22 cellular contexts compared by ENCODE assay signal in the genomic region with DNA sequence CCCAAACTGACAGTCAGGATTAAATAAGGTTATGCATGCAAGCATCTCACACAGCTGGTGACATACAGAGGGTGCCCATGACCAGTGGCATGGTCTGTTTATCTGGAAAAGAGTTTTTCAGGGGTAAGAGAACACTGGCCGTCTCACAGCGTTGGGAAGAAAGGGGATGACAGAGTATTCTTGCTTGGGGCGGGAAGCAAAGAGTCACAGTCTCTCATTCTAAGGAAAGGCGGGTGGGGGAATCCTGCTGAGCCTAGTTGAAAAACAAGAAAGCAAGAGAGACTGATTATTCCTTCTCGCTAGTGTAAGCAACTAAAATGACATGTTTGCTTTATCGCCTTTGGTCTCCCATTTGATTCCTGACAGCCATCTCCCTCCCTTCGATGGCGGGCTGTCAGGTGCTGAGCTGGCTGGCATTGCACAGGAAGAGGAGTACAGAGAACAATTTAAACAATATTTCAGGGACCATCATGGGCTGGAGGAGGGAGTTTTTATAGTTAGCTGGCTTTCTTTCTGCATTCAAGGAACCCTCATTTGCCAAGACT.
DNase-seq lines count a peak whose midpoint lies in the region; ATAC-seq and TF ChIP-seq lines count a peak whose summit lies in the region.
"Had no signal": no experiment of that assay in that cellular context is flagged by ENCODE, and none has a peak within 500 bp of the region (broad histone marks: within the 10 kb centered on the region; RNA-seq: fewer than 3 reads in every experiment).

No MANE protein-coding gene starts in this region.

- H3K27me3 Mint-ChIP-seq in WTC11 (ENCODE audit: low read depth) = no peaks in the 10 kb centered on the region; the same call in 1 of the 2 replicates
- H3K27me3 Mint-ChIP-seq in neural crest cell (ENCODE audit: low read depth) = peaks cover 31% of the 10 kb centered on the region
- no peaks in the 10 kb centered on the region for H3K27me3 Mint-ChIP-seq in stimulated activated naive CD8-positive, alpha-beta T cell treated with anti-CD3 and anti-CD28 coated beads, Interleukin-15, amount 100 ng/mL, for 72 hours

- H3K27ac Mint-ChIP-seq in WTC11 = peak overlapping the region; percentile 81; the same call in 1 of the 2 replicates
- H3K27ac Mint-ChIP-seq in neural crest cell (ENCODE audit: unreplicated experiment) = peak overlapping the region; percentile 86
- H3K27ac Mint-ChIP-seq in stimulated activated naive CD8-positive, alpha-beta T cell treated with anti-CD3 and anti-CD28 coated beads, Interleukin-15, amount 100 ng/mL, for 72 hours = peak overlapping the region in 1 of 2 donors; percentile 19

- H3K4me3 ChIP-seq in KMS-11 (IDR thresholded peaks at IDR 0.05; ENCODE audit: insufficient read depth, low read depth, low read length) = no peak overlapping the region
- H3K4me3 ChIP-seq: HAP-1, PC-9, SJCRH30 had no signal

- peaks cover 47% of the 10 kb centered on the region for H3K4me1 ChIP-seq in KMS-11 (ENCODE audit: low read depth, poor library complexity, severe bottlenecking)
- H3K4me1 ChIP-seq: HAP-1 had no signal

- no peaks in the 10 kb centered on the region for H3K79me2 ChIP-seq in KMS-11 (ENCODE audit: insufficient read depth, low read depth)

- peak overlapping the region; percentile 77 for H3K4me2 ChIP-seq in KMS-11
- H3K4me2 ChIP-seq: PC-9 had no signal

- H3K36me3 ChIP-seq in KMS-11 (ENCODE audit: insufficient read depth) = no peaks in the 10 kb centered on the region
- H3K36me3 ChIP-seq: HAP-1, SJCRH30 had no signal

- no peaks in the 10 kb centered on the region for H3K36me3 Mint-ChIP-seq in WTC11
- H3K36me3 Mint-ChIP-seq in neural crest cell (ENCODE audit: low read depth) = no peaks in the 10 kb centered on the region

- POLR2A ChIA-PET in WTC11 (lab: Charles Lee) = interaction anchor here (0.5 kb wide), 1 partner anchor 345 kb away, joined by 3 read pairs; no protein-coding TSS in a partner anchor

- H3K4me1 Mint-ChIP-seq in WTC11 = peaks cover 44% of the 10 kb centered on the region
- H3K4me1 Mint-ChIP-seq in neural crest cell = peaks cover 10% of the 10 kb centered on the region
- H3K4me1 Mint-ChIP-seq in stimulated activated naive CD8-positive, alpha-beta T cell treated with anti-CD3 and anti-CD28 coated beads, Interleukin-15, amount 100 ng/mL, for 72 hours = no peaks in the 10 kb centered on the region

- H2AFZ ChIP-seq in KMS-11 (ENCODE audit: low read depth) = no peak overlapping the region
- H2AFZ ChIP-seq: PC-9 had no signal

- H3K4me3 Mint-ChIP-seq in WTC11 = no peak overlapping the region
- no peak overlapping the region for H3K4me3 Mint-ChIP-seq in neural crest cell
- no peak overlapping the region for H3K4me3 Mint-ChIP-seq in stimulated activated naive CD8-positive, alpha-beta T cell treated with anti-CD3 and anti-CD28 coated beads, Interleukin-15, amount 100 ng/mL, for 72 hours

- H3K27me3 ChIP-seq in KMS-11 (ENCODE audit: insufficient read depth, low read depth) = no peaks in the 10 kb centered on the region
- H3K27me3 ChIP-seq: SJCRH30 had no signal

- peak; percentile 40 for DNase-seq in ELF-1 (ENCODE audit: low read depth, low spot score)
- DNase-seq in WTC11 (ENCODE audit: low spot score) = no peak
- DNase-seq in neural crest cell (ENCODE audit: low read depth, low spot score) = no peak
- DNase-seq in stimulated activated naive CD8-positive, alpha-beta T cell treated with anti-CD3 and anti-CD28 coated beads, Interleukin-15, amount 100 ng/mL, for 72 hours = no peak
- no peak for DNase-seq in NCI-H345 treated with DMSO at 0.1 percent for 48 hours (lab: John Stamatoyannopoulos, UW; ENCODE audit: unreplicated experiment)
- no peak for DNase-seq in effector CD4-positive, alpha-beta T cell
- DNase-seq: Calu3; DMS153; DND-41; Karpas-422; NCI-H1092 treated with DMSO at 0.1 percent for 48 hours; NCI-H1436; NCI-H187 treated with DMSO at 0.1 percent for 48 hours; NCI-H510A; NCI-H774; NK-92 treated with Interleukin-12 subunit alpha and Interleukin-12 subunit beta, amount 100 ng/mL, for 24 hours; PC-9 had no signal

- no peak overlapping the region for H3K9ac ChIP-seq in KMS-11

- H4K20me1 ChIP-seq in KMS-11 (ENCODE audit: insufficient read depth) = no peaks in the 10 kb centered on the region

- peak overlapping the region; percentile 34; the same call in 1 of the 2 replicates for H3K27ac ChIP-seq in KMS-11
- H3K27ac ChIP-seq: PC-9, SJCRH30 had no signal

- no peak for TF ChIP-seq CTCF in KMS-11 (conservative IDR thresholded peaks at IDR 0.05; ENCODE audit: low read depth, low read length)
- no peak for TF ChIP-seq CTCF in WTC11 (IDR thresholded peaks at IDR 0.05)
- TF ChIP-seq CTCF in neural crest cell (conservative IDR thresholded peaks at IDR 0.05) = no peak

- peak; percentile 57 for ATAC-seq in WTC11
- no peak for ATAC-seq in stimulated activated naive CD8-positive, alpha-beta T cell treated with anti-CD3 and anti-CD28 coated beads, Interleukin-15, amount 100 ng/mL, for 72 hours
- ATAC-seq: Right ventricle myocardium inferior, SK-N-SH treated with all-trans-retinoic acid at 6 μM for 48 hours had no signal

- H3K9me3 Mint-ChIP-seq in WTC11 (no peaks in the 10 kb centered on the region), neural crest cell (no peaks in the 10 kb centered on the region)
- H3K9me3 Mint-ChIP-seq in stimulated activated naive CD8-positive, alpha-beta T cell treated with anti-CD3 and anti-CD28 coated beads, Interleukin-15, amount 100 ng/mL, for 72 hours = peaks cover 0 to 21% of the 10 kb centered on the region in 2 donors

- CTCF ChIA-PET in WTC11 (lab: Charles Lee) = interaction anchor here (0.7 to 1.2 kb wide), 2 partner anchors 11 to 346 kb away, joined by 3 to 4 read pairs; no protein-coding TSS in a partner anchor

TF ChIP-seq in WTC11, 78 proteins besides CTCF, POLR2A, EP300 and RAD21 (continues in another document):
- TF ChIP-seq ATF2 (CRISPR knock-in tag; IDR thresholded peaks at IDR 0.05; ENCODE audit: borderline replicate concordance, low read depth) (no peak), HMGXB4 (CRISPR knock-in tag; IDR thresholded peaks at IDR 0.05) (no peak), GRHL2 (CRISPR knock-in tag; IDR thresholded peaks at IDR 0.05; ENCODE audit: insufficient replicate concordance, severe bottlenecking) (no peak), ZNF512 (CRISPR knock-in tag; IDR thresholded peaks at IDR 0.05; ENCODE audit: borderline replicate concordance) (no peak), ZNF138 (CRISPR knock-in tag; conservative IDR thresholded peaks at IDR 0.05) (no peak), ZNF232 (CRISPR knock-in tag; IDR thresholded peaks at IDR 0.05) (no peak), FOXJ3 (CRISPR knock-in tag; IDR thresholded peaks at IDR 0.05; ENCODE audit: borderline replicate concordance) (no peak), ATF1 (CRISPR knock-in tag; IDR thresholded peaks at IDR 0.05) (no peak), ZNF423 (CRISPR knock-in tag; IDR thresholded peaks at IDR 0.05) (no peak), ATF6 (CRISPR knock-in tag; IDR thresholded peaks at IDR 0.05) (no peak)
